1 cellular context compared by ENCODE assay signal in genomic region chr1:26784023-26784871, GRCh38.
TF ChIP-seq lines count a peak whose summit lies in the region.

No MANE protein-coding gene starts in this region.

TF ChIP-seq in HCT116, 20 proteins besides CTCF, POLR2A, EP300 and RAD21 (continued from another document):
- TF ChIP-seq FOSL1 (IDR thresholded peaks at IDR 0.05; ENCODE audit: low read depth) (no peak), ATF3 (IDR thresholded peaks at IDR 0.05) (no peak), ZFX (IDR thresholded peaks at IDR 0.05) (no peak), ELF1 (IDR thresholded peaks at IDR 0.05; ENCODE audit: borderline replicate concordance, low read depth) (no peak), ZNF274 (IDR thresholded peaks at IDR 0.05; ENCODE audit: low read depth, low read length) (no peak), CEBPB (IDR thresholded peaks at IDR 0.05; ENCODE audit: low read depth) (no peak), JUND (IDR thresholded peaks at IDR 0.05) (no peak)
- TF ChIP-seq, protein P1, sequence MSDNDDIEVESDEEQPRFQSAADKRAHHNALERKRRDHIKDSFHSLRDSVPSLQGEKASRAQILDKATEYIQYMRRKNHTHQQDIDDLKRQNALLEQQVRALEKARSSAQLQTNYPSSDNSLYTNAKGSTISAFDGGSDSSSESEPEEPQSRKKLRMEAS (IDR thresholded peaks at IDR 0.05), result no peak
